In genomic region chr15:101147181-101147580, GRCh38 we compare ENCODE assay signal across 20 cellular contexts.
DNase-seq lines count a peak whose midpoint lies in the region; ATAC-seq and TF ChIP-seq lines count a peak whose summit lies in the region.
"Had no signal": no experiment of that assay in that cellular context is flagged by ENCODE, and none has a peak within 500 bp of the region (broad histone marks: within the 10 kb centered on the region; RNA-seq: fewer than 3 reads in every experiment).

No MANE protein-coding gene starts in this region.

- H3K4me2 ChIP-seq in MM.1S (ENCODE audit: low read depth, low read length): peak overlapping the region; percentile 70
- H3K4me2 ChIP-seq: A549 had no signal

- H3K9me3 ChIP-seq in MM.1S (replicated peaks; ENCODE audit: insufficient read depth, low read length) (no peaks in the 10 kb centered on the region), lower lobe of right lung (no peaks in the 10 kb centered on the region)
- H3K9me3 ChIP-seq: A549, HAP-1 had no signal

- no peak overlapping the region for H3K4me3 Mint-ChIP-seq in stimulated activated memory B cell treated with anti-CD40 and anti-IgM and Interleukin-4, amounts not matched to agents 10 μg/mL and 1 μg/mL and 100 μg/mL, for 72 hours
- H3K4me3 Mint-ChIP-seq in activated T-helper 17 cell treated with anti-CD3 and anti-CD28 coated beads, Interleukin-2, amount 50 U/mL, for 72 hours: no peak overlapping the region
- H3K4me3 Mint-ChIP-seq: CD8-positive, alpha-beta T cell had no signal

- no peaks in the 10 kb centered on the region for H3K36me3 Mint-ChIP-seq in stimulated activated memory B cell treated with anti-CD40 and anti-IgM and Interleukin-4, amounts not matched to agents 10 μg/mL and 1 μg/mL and 100 μg/mL, for 72 hours
- no peaks in the 10 kb centered on the region for H3K36me3 Mint-ChIP-seq in activated T-helper 17 cell treated with anti-CD3 and anti-CD28 coated beads, Interleukin-2, amount 50 U/mL, for 72 hours (ENCODE audit: low read depth)
- H3K36me3 Mint-ChIP-seq: CD8-positive, alpha-beta T cell had no signal

- H3K9ac ChIP-seq in MM.1S (ENCODE audit: low read length): peak overlapping the region; percentile 37
- H3K9ac ChIP-seq: GM23248 had no signal

- H2AFZ ChIP-seq in MM.1S (ENCODE audit: low read length): 0 out of 2 replicates have a peak overlapping the region, but pooled peaks have one; percentile 6
- H2AFZ ChIP-seq: GM23248 had no signal

- TF ChIP-seq CTCF in MM.1S (IDR thresholded peaks at IDR 0.05; ENCODE audit: low read length) (no peak), lower lobe of right lung (IDR thresholded peaks at IDR 0.05) (no peak)

- H3K27ac Mint-ChIP-seq in stimulated activated memory B cell treated with anti-CD40 and anti-IgM and Interleukin-4, amounts not matched to agents 10 μg/mL and 1 μg/mL and 100 μg/mL, for 72 hours: no peak overlapping the region
- no peak overlapping the region for H3K27ac Mint-ChIP-seq in activated T-helper 17 cell treated with anti-CD3 and anti-CD28 coated beads, Interleukin-2, amount 50 U/mL, for 72 hours
- H3K27ac Mint-ChIP-seq: CD8-positive, alpha-beta T cell had no signal

- H3K4me1 ChIP-seq in MM.1S (ENCODE audit: low read length) (peaks cover 63% of the 10 kb centered on the region), lower lobe of right lung (peaks cover 9% of the 10 kb centered on the region)
- H3K4me1 ChIP-seq: A549, HAP-1 had no signal

- peaks cover 32% of the 10 kb centered on the region for H3K4me1 Mint-ChIP-seq in stimulated activated memory B cell treated with anti-CD40 and anti-IgM and Interleukin-4, amounts not matched to agents 10 μg/mL and 1 μg/mL and 100 μg/mL, for 72 hours
- H3K4me1 Mint-ChIP-seq in activated T-helper 17 cell treated with anti-CD3 and anti-CD28 coated beads, Interleukin-2, amount 50 U/mL, for 72 hours: peaks cover 4% of the 10 kb centered on the region

- peak overlapping the region; percentile 24 for H3K4me3 ChIP-seq in MM.1S (ENCODE audit: low read length)
- no peak overlapping the region for H3K4me3 ChIP-seq in lower lobe of right lung
- H3K4me3 ChIP-seq: A549, GM12878, GM23248, HAP-1 had no signal

- peaks cover 35% of the 10 kb centered on the region for H3F3A ChIP-seq in MM.1S (ENCODE audit: insufficient read depth, low read length)

- peak overlapping the region; percentile 90 for H3K27ac ChIP-seq in MM.1S (ENCODE audit: low read length)
- H3K27ac ChIP-seq in lower lobe of right lung: no peak overlapping the region
- H3K27ac ChIP-seq: 22Rv1, A549, GM23248 had no signal

- no peaks in the 10 kb centered on the region for H3K27me3 ChIP-seq in MM.1S (replicated peaks; ENCODE audit: insufficient read depth, low read length)
- H3K27me3 ChIP-seq in lower lobe of right lung (ENCODE audit: low read depth): no peaks in the 10 kb centered on the region

- intact Hi-C loops in lower lobe of right lung (cut with DNase I) (no loop called here), Right ventricle myocardium superior (cut with DNase I) (no loop called here)

- peaks cover 12% of the 10 kb centered on the region for H3K79me2 ChIP-seq in MM.1S (ENCODE audit: low read length)

- H3K27me3 Mint-ChIP-seq in stimulated activated memory B cell treated with anti-CD40 and anti-IgM and Interleukin-4, amounts not matched to agents 10 μg/mL and 1 μg/mL and 100 μg/mL, for 72 hours: peaks cover 8% of the 10 kb centered on the region
- H3K27me3 Mint-ChIP-seq in activated T-helper 17 cell treated with anti-CD3 and anti-CD28 coated beads, Interleukin-2, amount 50 U/mL, for 72 hours: no peaks in the 10 kb centered on the region

- DNase-seq in activated effector memory CD4-positive, alpha-beta T cell treated with anti-CD3 and anti-CD28 coated beads, Interleukin-2, amount 50 U/mL, for 16 hours: peak; percentile 31
- no peak for DNase-seq in activated effector memory CD4-positive, alpha-beta T cell treated with Interleukin-2 at 50 U/mL for 16 hours
- DNase-seq in MM.1S (peak; percentile 77), lower lobe of right lung (peak; percentile 14), Right ventricle myocardium superior (no peak)
- no peak for DNase-seq in stimulated activated CD4-positive, alpha-beta T cell treated with anti-CD3 and anti-CD28 coated beads, Interleukin-2, amount 100 ng/mL, for 24 hours
- DNase-seq: AML-193; CD8-positive, alpha-beta T cell; COR-L47; DMS 273 treated with DMSO at 0.1 percent for 48 hours; DMS53; DND-41; EL; GM23248 had no signal

- H3K36me3 ChIP-seq in MM.1S (replicated peaks; ENCODE audit: insufficient read depth, low read length): no peaks in the 10 kb centered on the region
- H3K36me3 ChIP-seq in lower lobe of right lung: no peaks in the 10 kb centered on the region
- H3K36me3 ChIP-seq: HAP-1 had no signal

- ATAC-seq in lower lobe of right lung (no peak), Right ventricle myocardium superior (ENCODE audit: poor library complexity) (no peak)
- ATAC-seq in stimulated activated memory B cell treated with anti-CD40 and anti-IgM and Interleukin-4, amounts not matched to agents 10 μg/mL and 1 μg/mL and 100 μg/mL, for 72 hours: peak; percentile 70
- no peak for ATAC-seq in activated T-helper 17 cell treated with anti-CD3 and anti-CD28 coated beads, Interleukin-2, amount 50 U/mL, for 72 hours (replicated peaks)
- ATAC-seq: A549; CD8-positive, alpha-beta T cell had no signal

- H3K9me2 ChIP-seq in MM.1S (replicated peaks; ENCODE audit: insufficient read depth, low read length): no peaks in the 10 kb centered on the region

- H4K20me1 ChIP-seq in MM.1S (ENCODE audit: insufficient read depth, low read length): no peaks in the 10 kb centered on the region

- H3K9me3 Mint-ChIP-seq in stimulated activated memory B cell treated with anti-CD40 and anti-IgM and Interleukin-4, amounts not matched to agents 10 μg/mL and 1 μg/mL and 100 μg/mL, for 72 hours: peaks cover 6% of the 10 kb centered on the region
- no peaks in the 10 kb centered on the region for H3K9me3 Mint-ChIP-seq in activated T-helper 17 cell treated with anti-CD3 and anti-CD28 coated beads, Interleukin-2, amount 50 U/mL, for 72 hours
- H3K9me3 Mint-ChIP-seq: CD8-positive, alpha-beta T cell had no signal

Comparison
In these comparisons a context has a peak if more than half of its experiments do, and no peak if none do; other contexts are left out.
1. DNase-seq: peak in activated effector memory CD4-positive, alpha-beta T cell treated with anti-CD3 and anti-CD28 coated beads, Interleukin-2, amount 50 U/mL, for 16 hours (single experiment), MM.1S (single experiment) and lower lobe of right lung (single experiment); none in activated effector memory CD4-positive, alpha-beta T cell treated with Interleukin-2 at 50 U/mL for 16 hours (single experiment), stimulated activated CD4-positive, alpha-beta T cell treated with anti-CD3 and anti-CD28 coated beads, Interleukin-2, amount 100 ng/mL, for 24 hours (0 of 2) and Right ventricle myocardium superior (single experiment).